In genomic region chr6:52409499-52409898, GRCh38 we compare ENCODE assay signal across 1 cellular context.
TF ChIP-seq lines count a peak whose summit lies in the region.

No MANE protein-coding gene starts in this region.

TF ChIP-seq in K562, 482 proteins besides CTCF, POLR2A, EP300 and RAD21:
- TF ChIP-seq CEBPB (tag; IDR thresholded peaks at IDR 0.05) (peak; percentile 41; the same call in 1 of the 2 replicates), ATF2 (CRISPR knock-in tag; IDR thresholded peaks at IDR 0.05) (no peak), KLF1 (tag; IDR thresholded peaks at IDR 0.05) (no peak), HNRNPUL1 (IDR thresholded peaks at IDR 0.05; ENCODE audit: low read length) (no peak), NFYB (IDR thresholded peaks at IDR 0.05; ENCODE audit: extremely low read depth, insufficient read length) (no peak), ZFPM2 (CRISPR knock-in tag; IDR thresholded peaks at IDR 0.05) (no peak), CEBPG (CRISPR knock-in tag; IDR thresholded peaks at IDR 0.05) (peak; percentile 54; the same call in 1 of the 2 replicates), CEBPG (tag; conservative IDR thresholded peaks at IDR 0.05 in 1 of 2, IDR thresholded peaks at IDR 0.05 in 1 of 2) (peak; percentile 84 to 92), SNIP1 (IDR thresholded peaks at IDR 0.05; ENCODE audit: low read depth) (no peak), ZBTB12 (CRISPR knock-in tag; IDR thresholded peaks at IDR 0.05) (no peak), ATF3 (IDR thresholded peaks at IDR 0.05) (peak; percentile 76), ATF3 (CRISPR knock-in tag; conservative IDR thresholded peaks at IDR 0.05) (no peak), BDP1 (IDR thresholded peaks at IDR 0.05; ENCODE audit: insufficient read depth, insufficient read length) (no peak)
